Comparison of ENCODE assay signal across 9 cellular contexts in genomic region chr7:85750454-85750949, GRCh38.
DNase-seq lines count a peak whose midpoint lies in the region; ATAC-seq and TF ChIP-seq lines count a peak whose summit lies in the region.
"Had no signal": no experiment of that assay in that cellular context is flagged by ENCODE, and none has a peak within 500 bp of the region (broad histone marks: within the 10 kb centered on the region; RNA-seq: fewer than 3 reads in every experiment).

No MANE protein-coding gene starts in this region.

- no peaks in the 10 kb centered on the region for H4K20me1 ChIP-seq in PC-3 (ENCODE audit: low read length)

- H3K4me1 ChIP-seq in PC-3 (ENCODE audit: insufficient read depth, low read length) = peaks cover 19% of the 10 kb centered on the region
- no peaks in the 10 kb centered on the region for H3K4me1 ChIP-seq in trophoblast cell (ENCODE audit: control insufficient read depth in 1 of 2, insufficient read depth in 2 of 2, low read length in 2 of 2)

- H3K4me3 ChIP-seq in PC-3 (ENCODE audit: low read length) (no peak overlapping the region), trophoblast cell (ENCODE audit: low read depth, low read length) (no peak overlapping the region)
- H3K4me3 ChIP-seq: thoracic aorta had no signal

- H2AFZ ChIP-seq in PC-3 (ENCODE audit: low read length) (no peak overlapping the region), trophoblast cell (ENCODE audit: insufficient read depth, low read length, poor library complexity) (peak overlapping the region; percentile 71)

- no peak overlapping the region for H3K4ac ChIP-seq in trophoblast cell (ENCODE audit: low read depth, low read length)

- no peaks in the 10 kb centered on the region; the same call in 1 of the 2 replicates for H3K36me3 ChIP-seq in PC-3 (ENCODE audit: low read depth, low read length)
- no peaks in the 10 kb centered on the region for H3K36me3 ChIP-seq in trophoblast cell (ENCODE audit: control insufficient read depth in 1 of 2, insufficient read depth in 2 of 2, low read length in 2 of 2)
- H3K36me3 ChIP-seq: thoracic aorta had no signal

- H2BK5ac ChIP-seq in trophoblast cell (ENCODE audit: low read depth, low read length, poor library complexity) = no peak overlapping the region

- H3K36me3 Mint-ChIP-seq in T-cell = no peaks in the 10 kb centered on the region

- peak; percentile 82 for TF ChIP-seq CTCF in PC-3 (conservative IDR thresholded peaks at IDR 0.05; ENCODE audit: low read depth, low read length)

- H3K27ac ChIP-seq in PC-3 (ENCODE audit: low read length) (no peak overlapping the region), trophoblast cell (ENCODE audit: low read depth, low read length) (no peak overlapping the region)
- H3K27ac ChIP-seq: thoracic aorta had no signal

- H4K12ac ChIP-seq in trophoblast cell (ENCODE audit: low read depth, low read length) = no peak overlapping the region

- H4K91ac ChIP-seq in trophoblast cell (ENCODE audit: low read depth, low read length) = no peak overlapping the region

- peaks cover 16 to 31% (median 24%) of the 10 kb centered on the region in 3 donors for H3K9me3 Mint-ChIP-seq in T-cell

- H3K79me2 ChIP-seq in PC-3 (ENCODE audit: low read length) = no peaks in the 10 kb centered on the region
- no peaks in the 10 kb centered on the region for H3K79me2 ChIP-seq in trophoblast cell (ENCODE audit: control insufficient read depth, insufficient read depth, low read length, poor library complexity)

- H3K4me3 Mint-ChIP-seq in T-cell = no peak overlapping the region

- peak; percentile 90 for ATAC-seq in GM21360 (IDR thresholded peaks at IDR 0.05; ENCODE audit: unreplicated experiment)
- ATAC-seq in HG03439 (IDR thresholded peaks at IDR 0.05; ENCODE audit: unreplicated experiment) = peak; percentile 95
- peak; percentile 86 for ATAC-seq in PC-3
- no peak for ATAC-seq in T-cell (replicated peaks in 1 of 4)

- no peak overlapping the region for H3K23ac ChIP-seq in trophoblast cell (ENCODE audit: low read length)

- H3K79me1 ChIP-seq in trophoblast cell (ENCODE audit: low read length) = no peaks in the 10 kb centered on the region

- no peaks in the 10 kb centered on the region for H3K9me2 ChIP-seq in PC-3 (replicated peaks; ENCODE audit: low read length)

- no peak overlapping the region for H2BK12ac ChIP-seq in trophoblast cell (ENCODE audit: low read length)

- H3K14ac ChIP-seq in trophoblast cell (ENCODE audit: low read length) = no peak overlapping the region

- H3K4me1 Mint-ChIP-seq in T-cell = no peaks in the 10 kb centered on the region

- TF ChIP-seq POLR2A in erythroblast (IDR thresholded peaks at IDR 0.05; ENCODE audit: low read length) = no peak

- no peak overlapping the region for H4K8ac ChIP-seq in trophoblast cell (ENCODE audit: low read depth, low read length)

- H3K9me3 ChIP-seq in PC-3 (ENCODE audit: low read length) (0 out of 2 replicates have a peak, but pooled peaks cover 7% of the 10 kb centered on the region), trophoblast cell (ENCODE audit: insufficient read depth, low read depth, low read length) (peaks cover 4% of the 10 kb centered on the region)
- H3K9me3 ChIP-seq: thoracic aorta had no signal

- CTCF ChIA-PET in PC-3 (lab: Charles Lee) (no interaction called here), T-cell (lab: Charles Lee) (no interaction called here)

- no peak overlapping the region for H2AK5ac ChIP-seq in trophoblast cell (ENCODE audit: low read length)

- POLR2A ChIA-PET in PC-3 (lab: Charles Lee; ENCODE audit: unreplicated experiment) (no interaction called here), T-cell (lab: Charles Lee) (no interaction called here)

- intact Hi-C loops in PC-3 (cut with micrococcal nuclease) = loop anchor here (1.0 to 2.0 kb wide), 5 partner anchors 30 to 564 kb away; partner anchors contain the start of gene SEMA3D

- no peaks in the 10 kb centered on the region for H3F3A ChIP-seq in PC-3 (ENCODE audit: low read length, unreplicated experiment)

- no peaks in the 10 kb centered on the region for H3K27me3 Mint-ChIP-seq in T-cell

- WGBS in trophoblast cell (ENCODE audit: extremely low coverage, insufficient coverage, insufficient read length) = no CpG with 5 or more reads among the region's 14 CpGs

- no peaks in the 10 kb centered on the region for H3K27me3 ChIP-seq in PC-3 (ENCODE audit: low read length)
- no peaks in the 10 kb centered on the region for H3K27me3 ChIP-seq in trophoblast cell (ENCODE audit: insufficient read depth, low read length)

- H2BK120ac ChIP-seq in trophoblast cell (ENCODE audit: insufficient read depth, low read length, poor library complexity) = no peak overlapping the region

- peak; percentile 28 to 35 for DNase-seq in activated T-cell treated with anti-CD3 and anti-CD28 coated beads, Interleukin-2, amount 50 U/mL, for 48 hours
- DNase-seq in activated T-cell treated with anti-CD3 and anti-CD28 coated beads for 4 hours = no peak
- DNase-seq in PC-3 = peak; percentile 84
- DNase-seq in erythroblast (lab: John Stamatoyannopoulos, UW) = peak; percentile 5 to 35
- peak in 1 of 2 donors; percentile 75 for DNase-seq in trophoblast cell
- DNase-seq in T-cell = no peak

- no peak overlapping the region for H3K18ac ChIP-seq in trophoblast cell (ENCODE audit: low read length)

- no peak overlapping the region for H3K27ac Mint-ChIP-seq in T-cell

- BruUV-seq in PC-3 (replicated peaks; lab: Mats Ljungman, UMichigan) = no TSS peak

- H3K9ac ChIP-seq in PC-3 (ENCODE audit: low read length) (no peak overlapping the region), trophoblast cell (ENCODE audit: low read length) (no peak overlapping the region)

- H3K4me2 ChIP-seq in PC-3 (ENCODE audit: low read length) (no peak overlapping the region), trophoblast cell (ENCODE audit: low read length) (no peak overlapping the region)

Comparison
In these comparisons a context has a peak if more than half of its experiments do, and no peak if none do; other contexts are left out.
1. DNase-seq: peak in activated T-cell treated with anti-CD3 and anti-CD28 coated beads, Interleukin-2, amount 50 U/mL, for 48 hours (2 of 2), PC-3 (single experiment) and erythroblast (2 of 2); none in activated T-cell treated with anti-CD3 and anti-CD28 coated beads for 4 hours (single experiment) and T-cell (0 of 34).
2. ATAC-seq: peak in GM21360 (single experiment), HG03439 (single experiment) and PC-3 (single experiment); none in T-cell (0 of 4).